In the genomic region with DNA sequence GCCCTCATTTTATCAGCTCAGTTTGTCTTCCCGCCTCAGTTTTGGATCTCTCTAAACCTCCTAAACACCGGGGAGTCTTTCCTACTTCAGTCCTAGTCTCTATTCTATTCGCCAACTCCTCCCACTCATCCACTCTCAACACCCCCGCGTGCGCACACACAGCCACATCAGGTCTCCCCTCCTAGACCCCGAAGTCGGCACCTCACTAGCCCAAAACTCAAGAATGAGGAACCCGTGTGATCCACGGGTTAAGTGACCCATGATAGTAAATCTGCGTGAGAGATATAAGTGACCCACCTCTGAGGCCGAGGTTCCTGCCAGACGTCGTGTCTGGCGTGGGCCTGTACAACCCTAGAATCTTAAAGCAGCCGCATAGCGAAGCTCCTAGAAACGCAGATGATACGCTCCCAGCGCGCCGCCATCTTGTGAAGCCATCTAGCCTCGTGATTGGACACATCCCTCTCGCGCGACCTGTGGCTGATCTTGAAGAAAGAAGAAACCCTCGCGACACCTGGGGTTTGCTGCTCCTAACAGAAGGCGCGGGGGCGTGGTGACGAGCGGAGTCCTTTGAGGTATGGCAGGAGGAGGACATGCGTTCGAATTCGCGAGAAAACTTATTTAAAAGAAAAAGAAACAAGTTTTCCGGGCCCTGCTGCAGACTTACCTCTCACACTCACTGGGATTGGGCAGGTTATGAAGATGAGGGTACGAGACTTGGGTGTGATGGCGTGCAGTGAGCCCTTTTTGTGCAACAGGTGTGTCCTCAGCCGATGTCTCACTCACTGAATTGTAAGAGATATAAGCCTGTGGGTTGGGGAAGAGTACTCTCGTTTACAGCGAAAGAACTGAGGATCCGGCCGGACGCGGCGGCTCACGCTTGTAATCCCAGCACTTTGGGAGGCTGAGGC, we compare ENCODE assay signal across 1 cellular context.
A peak's percentile ranks its signal among the peaks of the same experiment; 100 is the strongest.
TF ChIP-seq lines count a peak whose summit lies in the region.

A gene with protein sequence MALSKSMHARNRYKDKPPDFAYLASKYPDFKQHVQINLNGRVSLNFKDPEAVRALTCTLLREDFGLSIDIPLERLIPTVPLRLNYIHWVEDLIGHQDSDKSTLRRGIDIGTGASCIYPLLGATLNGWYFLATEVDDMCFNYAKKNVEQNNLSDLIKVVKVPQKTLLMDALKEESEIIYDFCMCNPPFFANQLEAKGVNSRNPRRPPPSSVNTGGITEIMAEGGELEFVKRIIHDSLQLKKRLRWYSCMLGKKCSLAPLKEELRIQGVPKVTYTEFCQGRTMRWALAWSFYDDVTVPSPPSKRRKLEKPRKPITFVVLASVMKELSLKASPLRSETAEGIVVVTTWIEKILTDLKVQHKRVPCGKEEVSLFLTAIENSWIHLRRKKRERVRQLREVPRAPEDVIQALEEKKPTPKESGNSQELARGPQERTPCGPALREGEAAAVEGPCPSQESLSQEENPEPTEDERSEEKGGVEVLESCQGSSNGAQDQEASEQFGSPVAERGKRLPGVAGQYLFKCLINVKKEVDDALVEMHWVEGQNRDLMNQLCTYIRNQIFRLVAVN (minus strand): TSS at position 427 of the 908 bp plus-strand sequence. CDS start 9,557 bp downstream, outside the sequence.

TF ChIP-seq in GM12878, 131 proteins besides CTCF, POLR2A, EP300 and RAD21 (continued from another document and continues in another):
- TF ChIP-seq MTA2 (IDR thresholded peaks at IDR 0.05; ENCODE audit: low read depth) (no peak), STAT1 (conservative IDR thresholded peaks at IDR 0.05) (no peak), TCF3 (IDR thresholded peaks at IDR 0.05; ENCODE audit: borderline replicate concordance, insufficient read depth, low read depth, low read length) (peak; percentile 42; the same call in 1 of the 2 replicates), NFXL1 (IDR thresholded peaks at IDR 0.05; ENCODE audit: borderline replicate concordance) (no peak), PML (IDR thresholded peaks at IDR 0.05; ENCODE audit: low read length) (peak; percentile 94), EGR1 (IDR thresholded peaks at IDR 0.05; ENCODE audit: borderline replicate concordance in 1 of 2, low read depth in 2 of 2, low read length in 2 of 2) (peak in 1 of 2 experiments; percentile 95; a peak in 2 of 3 replicates), SMC3 (IDR thresholded peaks at IDR 0.05; ENCODE audit: borderline replicate concordance, low read length) (no peak), CEBPB (IDR thresholded peaks at IDR 0.05; ENCODE audit: borderline replicate concordance in 1 of 2, low read depth in 2 of 2, low read length in 2 of 2) (no peak), DPF2 (IDR thresholded peaks at IDR 0.05) (no peak), BCL11A (IDR thresholded peaks at IDR 0.05; ENCODE audit: low read depth, low read length) (no peak), SREBF1 (IDR thresholded peaks at IDR 0.05; ENCODE audit: low read length) (no peak), CHD4 (IDR thresholded peaks at IDR 0.05) (no peak), EED (IDR thresholded peaks at IDR 0.05; ENCODE audit: low read depth) (no peak), IKZF1 (conservative IDR thresholded peaks at IDR 0.05) (0 out of 2 replicates have a peak, but pooled peaks have one; percentile 33), YY1 (IDR thresholded peaks at IDR 0.05; ENCODE audit: low read depth, low read length) (peak; percentile 98), STAT3 (IDR thresholded peaks at IDR 0.05; ENCODE audit: low read depth, low read length) (no peak), ZNF217 (IDR thresholded peaks at IDR 0.05) (no peak), SMARCA5 (IDR thresholded peaks at IDR 0.05) (no peak), HDGF (IDR thresholded peaks at IDR 0.05) (no peak), SPI1 (IDR thresholded peaks at IDR 0.05; ENCODE audit: borderline replicate concordance, insufficient read depth, low read depth, low read length) (peak; percentile 35; the same call in 1 of the 2 replicates), CBX3 (IDR thresholded peaks at IDR 0.05; ENCODE audit: borderline replicate concordance, low read depth) (no peak), KDM1A (IDR thresholded peaks at IDR 0.05; ENCODE audit: borderline replicate concordance) (no peak), POLR2AphosphoS2 (IDR thresholded peaks at IDR 0.05; ENCODE audit: low read depth, low read length) (no peak), CHD2 (IDR thresholded peaks at IDR 0.05; ENCODE audit: borderline replicate concordance, low read depth, low read length) (peak; percentile 98), HCFC1 (IDR thresholded peaks at IDR 0.05; ENCODE audit: low read length) (peak; percentile 62), ASH2L (IDR thresholded peaks at IDR 0.05; ENCODE audit: borderline replicate concordance, low read depth) (no peak), RAD51 (IDR thresholded peaks at IDR 0.05) (no peak), FOXM1 (IDR thresholded peaks at IDR 0.05; ENCODE audit: low read depth, low read length) (no peak), RBBP5 (conservative IDR thresholded peaks at IDR 0.05) (no peak; the same call in 1 of the 2 replicates)
- TF ChIP-seq, protein P1, sequence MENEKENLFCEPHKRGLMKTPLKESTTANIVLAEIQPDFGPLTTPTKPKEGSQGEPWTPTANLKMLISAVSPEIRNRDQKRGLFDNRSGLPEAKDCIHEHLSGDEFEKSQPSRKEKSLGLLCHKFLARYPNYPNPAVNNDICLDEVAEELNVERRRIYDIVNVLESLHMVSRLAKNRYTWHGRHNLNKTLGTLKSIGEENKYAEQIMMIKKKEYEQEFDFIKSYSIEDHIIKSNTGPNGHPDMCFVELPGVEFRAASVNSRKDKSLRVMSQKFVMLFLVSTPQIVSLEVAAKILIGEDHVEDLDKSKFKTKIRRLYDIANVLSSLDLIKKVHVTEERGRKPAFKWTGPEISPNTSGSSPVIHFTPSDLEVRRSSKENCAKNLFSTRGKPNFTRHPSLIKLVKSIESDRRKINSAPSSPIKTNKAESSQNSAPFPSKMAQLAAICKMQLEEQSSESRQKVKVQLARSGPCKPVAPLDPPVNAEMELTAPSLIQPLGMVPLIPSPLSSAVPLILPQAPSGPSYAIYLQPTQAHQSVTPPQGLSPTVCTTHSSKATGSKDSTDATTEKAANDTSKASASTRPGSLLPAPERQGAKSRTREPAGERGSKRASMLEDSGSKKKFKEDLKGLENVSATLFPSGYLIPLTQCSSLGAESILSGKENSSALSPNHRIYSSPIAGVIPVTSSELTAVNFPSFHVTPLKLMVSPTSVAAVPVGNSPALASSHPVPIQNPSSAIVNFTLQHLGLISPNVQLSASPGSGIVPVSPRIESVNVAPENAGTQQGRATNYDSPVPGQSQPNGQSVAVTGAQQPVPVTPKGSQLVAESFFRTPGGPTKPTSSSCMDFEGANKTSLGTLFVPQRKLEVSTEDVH (IDR thresholded peaks at IDR 0.05; ENCODE audit: low read depth, partially characterized antibody): no peak
- TF ChIP-seq, protein P2, sequence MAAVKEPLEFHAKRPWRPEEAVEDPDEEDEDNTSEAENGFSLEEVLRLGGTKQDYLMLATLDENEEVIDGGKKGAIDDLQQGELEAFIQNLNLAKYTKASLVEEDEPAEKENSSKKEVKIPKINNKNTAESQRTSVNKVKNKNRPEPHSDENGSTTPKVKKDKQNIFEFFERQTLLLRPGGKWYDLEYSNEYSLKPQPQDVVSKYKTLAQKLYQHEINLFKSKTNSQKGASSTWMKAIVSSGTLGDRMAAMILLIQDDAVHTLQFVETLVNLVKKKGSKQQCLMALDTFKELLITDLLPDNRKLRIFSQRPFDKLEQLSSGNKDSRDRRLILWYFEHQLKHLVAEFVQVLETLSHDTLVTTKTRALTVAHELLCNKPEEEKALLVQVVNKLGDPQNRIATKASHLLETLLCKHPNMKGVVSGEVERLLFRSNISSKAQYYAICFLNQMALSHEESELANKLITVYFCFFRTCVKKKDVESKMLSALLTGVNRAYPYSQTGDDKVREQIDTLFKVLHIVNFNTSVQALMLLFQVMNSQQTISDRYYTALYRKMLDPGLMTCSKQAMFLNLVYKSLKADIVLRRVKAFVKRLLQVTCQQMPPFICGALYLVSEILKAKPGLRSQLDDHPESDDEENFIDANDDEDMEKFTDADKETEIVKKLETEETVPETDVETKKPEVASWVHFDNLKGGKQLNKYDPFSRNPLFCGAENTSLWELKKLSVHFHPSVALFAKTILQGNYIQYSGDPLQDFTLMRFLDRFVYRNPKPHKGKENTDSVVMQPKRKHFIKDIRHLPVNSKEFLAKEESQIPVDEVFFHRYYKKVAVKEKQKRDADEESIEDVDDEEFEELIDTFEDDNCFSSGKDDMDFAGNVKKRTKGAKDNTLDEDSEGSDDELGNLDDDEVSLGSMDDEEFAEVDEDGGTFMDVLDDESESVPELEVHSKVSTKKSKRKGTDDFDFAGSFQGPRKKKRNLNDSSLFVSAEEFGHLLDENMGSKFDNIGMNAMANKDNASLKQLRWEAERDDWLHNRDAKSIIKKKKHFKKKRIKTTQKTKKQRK (IDR thresholded peaks at IDR 0.05; ENCODE audit: low read depth, low read length): no peak
- TF ChIP-seq, protein P3, sequence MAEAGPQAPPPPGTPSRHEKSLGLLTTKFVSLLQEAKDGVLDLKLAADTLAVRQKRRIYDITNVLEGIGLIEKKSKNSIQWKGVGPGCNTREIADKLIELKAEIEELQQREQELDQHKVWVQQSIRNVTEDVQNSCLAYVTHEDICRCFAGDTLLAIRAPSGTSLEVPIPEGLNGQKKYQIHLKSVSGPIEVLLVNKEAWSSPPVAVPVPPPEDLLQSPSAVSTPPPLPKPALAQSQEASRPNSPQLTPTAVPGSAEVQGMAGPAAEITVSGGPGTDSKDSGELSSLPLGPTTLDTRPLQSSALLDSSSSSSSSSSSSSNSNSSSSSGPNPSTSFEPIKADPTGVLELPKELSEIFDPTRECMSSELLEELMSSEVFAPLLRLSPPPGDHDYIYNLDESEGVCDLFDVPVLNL (IDR thresholded peaks at IDR 0.05; ENCODE audit: low read depth, low read length): no peak
- TF ChIP-seq, protein P4, sequence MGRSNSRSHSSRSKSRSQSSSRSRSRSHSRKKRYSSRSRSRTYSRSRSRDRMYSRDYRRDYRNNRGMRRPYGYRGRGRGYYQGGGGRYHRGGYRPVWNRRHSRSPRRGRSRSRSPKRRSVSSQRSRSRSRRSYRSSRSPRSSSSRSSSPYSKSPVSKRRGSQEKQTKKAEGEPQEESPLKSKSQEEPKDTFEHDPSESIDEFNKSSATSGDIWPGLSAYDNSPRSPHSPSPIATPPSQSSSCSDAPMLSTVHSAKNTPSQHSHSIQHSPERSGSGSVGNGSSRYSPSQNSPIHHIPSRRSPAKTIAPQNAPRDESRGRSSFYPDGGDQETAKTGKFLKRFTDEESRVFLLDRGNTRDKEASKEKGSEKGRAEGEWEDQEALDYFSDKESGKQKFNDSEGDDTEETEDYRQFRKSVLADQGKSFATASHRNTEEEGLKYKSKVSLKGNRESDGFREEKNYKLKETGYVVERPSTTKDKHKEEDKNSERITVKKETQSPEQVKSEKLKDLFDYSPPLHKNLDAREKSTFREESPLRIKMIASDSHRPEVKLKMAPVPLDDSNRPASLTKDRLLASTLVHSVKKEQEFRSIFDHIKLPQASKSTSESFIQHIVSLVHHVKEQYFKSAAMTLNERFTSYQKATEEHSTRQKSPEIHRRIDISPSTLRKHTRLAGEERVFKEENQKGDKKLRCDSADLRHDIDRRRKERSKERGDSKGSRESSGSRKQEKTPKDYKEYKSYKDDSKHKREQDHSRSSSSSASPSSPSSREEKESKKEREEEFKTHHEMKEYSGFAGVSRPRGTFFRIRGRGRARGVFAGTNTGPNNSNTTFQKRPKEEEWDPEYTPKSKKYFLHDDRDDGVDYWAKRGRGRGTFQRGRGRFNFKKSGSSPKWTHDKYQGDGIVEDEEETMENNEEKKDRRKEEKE (IDR thresholded peaks at IDR 0.05): no peak
- TF ChIP-seq, protein P5, sequence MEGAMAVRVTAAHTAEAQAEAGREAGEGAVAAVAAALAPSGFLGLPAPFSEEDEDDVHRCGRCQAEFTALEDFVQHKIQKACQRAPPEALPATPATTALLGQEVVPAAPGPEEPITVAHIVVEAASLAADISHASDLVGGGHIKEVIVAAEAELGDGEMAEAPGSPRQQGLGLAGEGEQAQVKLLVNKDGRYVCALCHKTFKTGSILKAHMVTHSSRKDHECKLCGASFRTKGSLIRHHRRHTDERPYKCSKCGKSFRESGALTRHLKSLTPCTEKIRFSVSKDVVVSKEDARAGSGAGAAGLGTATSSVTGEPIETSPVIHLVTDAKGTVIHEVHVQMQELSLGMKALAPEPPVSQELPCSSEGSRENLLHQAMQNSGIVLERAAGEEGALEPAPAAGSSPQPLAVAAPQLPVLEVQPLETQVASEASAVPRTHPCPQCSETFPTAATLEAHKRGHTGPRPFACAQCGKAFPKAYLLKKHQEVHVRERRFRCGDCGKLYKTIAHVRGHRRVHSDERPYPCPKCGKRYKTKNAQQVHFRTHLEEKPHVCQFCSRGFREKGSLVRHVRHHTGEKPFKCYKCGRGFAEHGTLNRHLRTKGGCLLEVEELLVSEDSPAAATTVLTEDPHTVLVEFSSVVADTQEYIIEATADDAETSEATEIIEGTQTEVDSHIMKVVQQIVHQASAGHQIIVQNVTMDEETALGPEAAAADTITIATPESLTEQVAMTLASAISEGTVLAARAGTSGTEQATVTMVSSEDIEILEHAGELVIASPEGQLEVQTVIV (IDR thresholded peaks at IDR 0.05; ENCODE audit: borderline replicate concordance, partially characterized antibody): no peak
- TF ChIP-seq, protein P6, sequence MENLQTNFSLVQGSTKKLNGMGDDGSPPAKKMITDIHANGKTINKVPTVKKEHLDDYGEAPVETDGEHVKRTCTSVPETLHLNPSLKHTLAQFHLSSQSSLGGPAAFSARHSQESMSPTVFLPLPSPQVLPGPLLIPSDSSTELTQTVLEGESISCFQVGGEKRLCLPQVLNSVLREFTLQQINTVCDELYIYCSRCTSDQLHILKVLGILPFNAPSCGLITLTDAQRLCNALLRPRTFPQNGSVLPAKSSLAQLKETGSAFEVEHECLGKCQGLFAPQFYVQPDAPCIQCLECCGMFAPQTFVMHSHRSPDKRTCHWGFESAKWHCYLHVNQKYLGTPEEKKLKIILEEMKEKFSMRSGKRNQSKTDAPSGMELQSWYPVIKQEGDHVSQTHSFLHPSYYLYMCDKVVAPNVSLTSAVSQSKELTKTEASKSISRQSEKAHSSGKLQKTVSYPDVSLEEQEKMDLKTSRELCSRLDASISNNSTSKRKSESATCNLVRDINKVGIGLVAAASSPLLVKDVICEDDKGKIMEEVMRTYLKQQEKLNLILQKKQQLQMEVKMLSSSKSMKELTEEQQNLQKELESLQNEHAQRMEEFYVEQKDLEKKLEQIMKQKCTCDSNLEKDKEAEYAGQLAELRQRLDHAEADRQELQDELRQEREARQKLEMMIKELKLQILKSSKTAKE (IDR thresholded peaks at IDR 0.05; ENCODE audit: low read depth, poor library complexity, severe bottlenecking): peak; percentile 35
- TF ChIP-seq, protein P7, sequence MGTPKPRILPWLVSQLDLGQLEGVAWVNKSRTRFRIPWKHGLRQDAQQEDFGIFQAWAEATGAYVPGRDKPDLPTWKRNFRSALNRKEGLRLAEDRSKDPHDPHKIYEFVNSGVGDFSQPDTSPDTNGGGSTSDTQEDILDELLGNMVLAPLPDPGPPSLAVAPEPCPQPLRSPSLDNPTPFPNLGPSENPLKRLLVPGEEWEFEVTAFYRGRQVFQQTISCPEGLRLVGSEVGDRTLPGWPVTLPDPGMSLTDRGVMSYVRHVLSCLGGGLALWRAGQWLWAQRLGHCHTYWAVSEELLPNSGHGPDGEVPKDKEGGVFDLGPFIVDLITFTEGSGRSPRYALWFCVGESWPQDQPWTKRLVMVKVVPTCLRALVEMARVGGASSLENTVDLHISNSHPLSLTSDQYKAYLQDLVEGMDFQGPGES (IDR thresholded peaks at IDR 0.05): no peak
- TF ChIP-seq, protein P8, sequence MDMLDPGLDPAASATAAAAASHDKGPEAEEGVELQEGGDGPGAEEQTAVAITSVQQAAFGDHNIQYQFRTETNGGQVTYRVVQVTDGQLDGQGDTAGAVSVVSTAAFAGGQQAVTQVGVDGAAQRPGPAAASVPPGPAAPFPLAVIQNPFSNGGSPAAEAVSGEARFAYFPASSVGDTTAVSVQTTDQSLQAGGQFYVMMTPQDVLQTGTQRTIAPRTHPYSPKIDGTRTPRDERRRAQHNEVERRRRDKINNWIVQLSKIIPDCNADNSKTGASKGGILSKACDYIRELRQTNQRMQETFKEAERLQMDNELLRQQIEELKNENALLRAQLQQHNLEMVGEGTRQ (IDR thresholded peaks at IDR 0.05; ENCODE audit: borderline replicate concordance, low read depth, low read length): no peak
